8 cellular contexts compared by ENCODE assay signal in the genomic region with DNA sequence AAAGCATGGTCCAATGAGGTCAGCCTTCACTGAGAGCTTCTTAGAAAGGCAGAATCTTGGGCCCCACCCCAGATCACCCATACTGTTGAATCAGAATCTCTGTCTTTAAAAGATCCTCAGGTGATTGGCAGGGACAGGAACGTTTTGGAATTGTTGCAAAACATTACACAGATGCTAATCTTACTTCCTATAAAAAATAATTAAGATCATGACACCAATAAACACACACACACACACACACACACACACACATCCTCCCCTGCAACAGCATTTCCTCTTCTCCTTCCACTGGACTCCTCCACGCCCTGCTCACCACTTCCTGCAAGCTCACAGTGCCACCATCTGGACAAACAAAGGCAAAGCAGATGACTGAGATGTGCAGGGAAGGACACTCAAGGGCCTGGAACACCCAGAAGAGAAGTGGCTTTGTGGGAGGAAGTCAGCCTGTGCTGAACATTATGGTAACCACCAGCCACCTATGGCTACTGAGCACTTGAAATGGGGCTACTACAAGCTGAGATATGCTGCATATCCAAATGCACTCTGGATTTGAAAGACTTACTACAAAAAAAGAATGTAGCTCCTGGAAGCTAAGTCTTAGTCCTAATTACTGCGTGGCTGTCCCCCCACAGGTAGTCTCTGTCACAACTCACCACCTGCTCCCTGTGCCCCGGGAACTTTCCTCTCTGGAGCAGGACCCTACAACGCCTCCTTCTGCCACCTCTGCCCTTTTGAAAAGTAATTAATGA.
A peak's percentile ranks its signal among the peaks of the same experiment; 100 is the strongest.
DNase-seq lines count a peak whose midpoint lies in the region; FAIRE-seq and TF ChIP-seq lines count a peak whose summit lies in the region.

No MANE protein-coding gene starts in this region.

- H3K4me3 ChIP-seq in fibroblast of pulmonary artery (replicated peaks; ENCODE audit: low read depth, low read length) (no peak overlapping the region), thyroid gland (replicated peaks in 1 of 3) (no peak overlapping the region)

- no peaks in the 10 kb centered on the region for H3K36me3 ChIP-seq in thyroid gland

- no peaks in the 10 kb centered on the region for H3K27me3 ChIP-seq in thyroid gland

- H3K9me3 ChIP-seq in thyroid gland = no peaks in the 10 kb centered on the region

- peaks cover 0 to 4% of the 10 kb centered on the region in 2 donors for H3K4me1 ChIP-seq in thyroid gland

- TF ChIP-seq CTCF in LNCAP (IDR thresholded peaks at IDR 0.05) = peak; percentile 91
- TF ChIP-seq CTCF in fibroblast of pulmonary artery (IDR thresholded peaks at IDR 0.05; ENCODE audit: low read length, missing control alignments) = peak; percentile 93
- TF ChIP-seq CTCF in thyroid gland (IDR thresholded peaks at IDR 0.05) = peak; percentile 49 to 99 (median 92)

- intact Hi-C loops in thyroid gland (cut with DNase I) = loop anchor here (5.0 kb wide), 1 partner anchor 164 kb away; no protein-coding TSS in a partner anchor

- H3K27ac ChIP-seq in thyroid gland = no peak overlapping the region

- TF ChIP-seq POLR2A in H54 (IDR thresholded peaks at IDR 0.05; ENCODE audit: low read depth, low read length) = no peak
- TF ChIP-seq POLR2A in thyroid gland (IDR thresholded peaks at IDR 0.05) = no peak

- peak; percentile 73 for FAIRE-seq in H54 (lab: Jason Lieb, UNC)

- DNase-seq in ELR (ENCODE audit: low read depth) = peak; percentile 89
- peak; percentile 74 for DNase-seq in H54 (ENCODE audit: insufficient read length, low spot score)
- DNase-seq in RKO (ENCODE audit: low spot score) = peak; percentile 91
- peak; percentile 58 for DNase-seq in activated T-helper 1 cell treated with Interleukin-2 at 50 U/mL for 16 hours (ENCODE audit: low read depth)
- DNase-seq in fibroblast of pulmonary artery (ENCODE audit: low read depth) = peak; percentile 94
- peak in 54 of 56 donors; percentile 16 to 86 (median 69) for DNase-seq in nucleus accumbens (lab: John Stamatoyannopoulos, UW)
- peak; percentile 75 to 82 for DNase-seq in thyroid gland

- 43 to 49% methylated on average over 5 of the region's 5 CpGs for WGBS in thyroid gland, 2 donors
